In genomic region chr9:112489039-112489546, GRCh38 we compare ENCODE assay signal across 10 cellular contexts. TPM values are rescaled to one million over a fixed set of nuclear protein-coding genes. Genes with fewer than 3 reads are reported as not detected.
DNase-seq lines count a peak whose midpoint lies in the region; ATAC-seq and TF ChIP-seq lines count a peak whose summit lies in the region.
"Had no signal": no experiment of that assay in that cellular context is flagged by ENCODE, and none has a peak within 500 bp of the region (broad histone marks: within the 10 kb centered on the region; RNA-seq: fewer than 3 reads in every experiment).

No MANE protein-coding gene starts in this region.

- no peak overlapping the region for H3K27ac ChIP-seq in CD4-positive, alpha-beta T cell (ENCODE audit: low read depth, low read length)
- H3K27ac ChIP-seq in VCaP: peak overlapping the region; percentile 94
- peak overlapping the region in 2 of 3 donors; percentile 3 to 82 for H3K27ac ChIP-seq in right lobe of liver
- no peak overlapping the region for H3K27ac ChIP-seq in upper lobe of right lung

- H3K4me1 Mint-ChIP-seq in CD4-positive, alpha-beta T cell (ENCODE audit: low read depth): peaks cover 50% of the 10 kb centered on the region

- H3K36me3 ChIP-seq in right lobe of liver: no peaks in the 10 kb centered on the region
- no peaks in the 10 kb centered on the region for H3K36me3 ChIP-seq in upper lobe of right lung

- H3K27me3 Mint-ChIP-seq in CD4-positive, alpha-beta T cell: no peaks in the 10 kb centered on the region
- H3K27me3 Mint-ChIP-seq: central memory CD8-positive, alpha-beta T cell had no signal

- DNase-seq in CD4-positive, alpha-beta T cell: no peak
- DNase-seq in HuH-7.5 (ENCODE audit: low spot score) (peak; percentile 45), right lobe of liver (no peak), upper lobe of right lung (no peak)
- DNase-seq: foreskin fibroblast had no signal

- H3K9me3 Mint-ChIP-seq in CD4-positive, alpha-beta T cell: no peaks in the 10 kb centered on the region

- TF ChIP-seq CTCF in CD4-positive, alpha-beta T cell (IDR thresholded peaks at IDR 0.05): no peak
- no peak for TF ChIP-seq CTCF in VCaP (conservative IDR thresholded peaks at IDR 0.05)
- no peak for TF ChIP-seq CTCF in right lobe of liver (IDR thresholded peaks at IDR 0.05)
- no peak for TF ChIP-seq CTCF in upper lobe of right lung (IDR thresholded peaks at IDR 0.05)

- WGBS in right lobe of liver (ENCODE audit: insufficient coverage, low coverage, low lambda C conversion rate, missing lambda C conversion rate): 34% methylated on average over 5 of the region's 5 CpGs

- peaks cover 9% of the 10 kb centered on the region for H3K9me3 ChIP-seq in CD4-positive, alpha-beta T cell (ENCODE audit: control insufficient read depth, low read length)
- no peaks in the 10 kb centered on the region for H3K9me3 ChIP-seq in right lobe of liver
- peaks cover 8% of the 10 kb centered on the region for H3K9me3 ChIP-seq in upper lobe of right lung

- H3K27ac Mint-ChIP-seq in CD4-positive, alpha-beta T cell: peak overlapping the region; percentile 40

- CTCF ChIA-PET in CD4-positive, alpha-beta T cell (lab: Charles Lee): interaction anchor here (0.7 to 1.4 kb wide), 2 partner anchors 22 to 193 kb away, joined by 3 read pairs; no protein-coding TSS in a partner anchor

- no peak overlapping the region for H3K4me3 ChIP-seq in right lobe of liver
- no peak overlapping the region for H3K4me3 ChIP-seq in upper lobe of right lung

- TF ChIP-seq POLR2A in right lobe of liver (IDR thresholded peaks at IDR 0.05): no peak

- intact Hi-C loops in CD4-positive, alpha-beta T cell (cut with DNase I, micrococcal nuclease): loop anchor here in 1 of 2 experiments (5.0 to 10.0 kb wide), 5 partner anchors 157 to 1004 kb away; partner anchors contain the start of genes DNAJC25, ECPAS, GNG10 and INIP
- intact Hi-C loops in right lobe of liver (cut with DNase I) (no loop called here), upper lobe of right lung (cut with DNase I) (no loop called here)

- peak overlapping the region; percentile 62 for H3K4me3 Mint-ChIP-seq in CD4-positive, alpha-beta T cell
- H3K4me3 Mint-ChIP-seq: central memory CD8-positive, alpha-beta T cell had no signal

- POLR2A ChIA-PET in CD4-positive, alpha-beta T cell (lab: Charles Lee): interaction anchor here (0.6 to 1.7 kb wide), 3 partner anchors 13 to 1005 kb away, joined by 3 to 5 read pairs (median 3); partner anchors contain the start of gene ECPAS

- no peaks in the 10 kb centered on the region for H3K27me3 ChIP-seq in CD4-positive, alpha-beta T cell (ENCODE audit: control insufficient read depth, insufficient read depth, low read length)
- H3K27me3 ChIP-seq in right lobe of liver (no peaks in the 10 kb centered on the region), upper lobe of right lung (no peaks in the 10 kb centered on the region)

- H3K36me3 Mint-ChIP-seq in CD4-positive, alpha-beta T cell (ENCODE audit: low read depth): peaks cover 30% of the 10 kb centered on the region

- H3K4me1 ChIP-seq in right lobe of liver: peaks cover 0 to 31% (median 3%) of the 10 kb centered on the region in 4 donors
- peaks cover 4% of the 10 kb centered on the region for H3K4me1 ChIP-seq in upper lobe of right lung

- no peak for ATAC-seq in CD4-positive, alpha-beta T cell (ENCODE audit: poor library complexity)
- peak in 1 of 4 donors; percentile 16 for ATAC-seq in right lobe of liver
- no peak for ATAC-seq in upper lobe of right lung
- ATAC-seq in GM19023 (IDR thresholded peaks at IDR 0.05; ENCODE audit: unreplicated experiment): no peak
- no peak for ATAC-seq in GM21390 (IDR thresholded peaks at IDR 0.05; ENCODE audit: unreplicated experiment)
- no peak for ATAC-seq in HG02610 (IDR thresholded peaks at IDR 0.05; ENCODE audit: unreplicated experiment)

RNA-seq across cellular contexts. Expression of gene KIAA1958, which starts 2.5 kb away (rescaled TPM):
- total RNA-seq in CD4-positive, alpha-beta T cell: 1 to 10 TPM; 5.6 to 6.8 TPM
- total RNA-seq in right lobe of liver: 1 to 10 TPM; 5.7 to 8.1 (median 7.0) TPM
- 14.2 TPM for total RNA-seq in upper lobe of right lung

Comparison
In these comparisons a context has a peak if more than half of its experiments do, and no peak if none do; other contexts are left out.
1. H3K27ac ChIP-seq: peak in VCaP (single experiment) and right lobe of liver (2 of 3); none in CD4-positive, alpha-beta T cell (single experiment) and upper lobe of right lung (single experiment).